ENCODE assay signal across 21 cellular contexts in the genomic region with DNA sequence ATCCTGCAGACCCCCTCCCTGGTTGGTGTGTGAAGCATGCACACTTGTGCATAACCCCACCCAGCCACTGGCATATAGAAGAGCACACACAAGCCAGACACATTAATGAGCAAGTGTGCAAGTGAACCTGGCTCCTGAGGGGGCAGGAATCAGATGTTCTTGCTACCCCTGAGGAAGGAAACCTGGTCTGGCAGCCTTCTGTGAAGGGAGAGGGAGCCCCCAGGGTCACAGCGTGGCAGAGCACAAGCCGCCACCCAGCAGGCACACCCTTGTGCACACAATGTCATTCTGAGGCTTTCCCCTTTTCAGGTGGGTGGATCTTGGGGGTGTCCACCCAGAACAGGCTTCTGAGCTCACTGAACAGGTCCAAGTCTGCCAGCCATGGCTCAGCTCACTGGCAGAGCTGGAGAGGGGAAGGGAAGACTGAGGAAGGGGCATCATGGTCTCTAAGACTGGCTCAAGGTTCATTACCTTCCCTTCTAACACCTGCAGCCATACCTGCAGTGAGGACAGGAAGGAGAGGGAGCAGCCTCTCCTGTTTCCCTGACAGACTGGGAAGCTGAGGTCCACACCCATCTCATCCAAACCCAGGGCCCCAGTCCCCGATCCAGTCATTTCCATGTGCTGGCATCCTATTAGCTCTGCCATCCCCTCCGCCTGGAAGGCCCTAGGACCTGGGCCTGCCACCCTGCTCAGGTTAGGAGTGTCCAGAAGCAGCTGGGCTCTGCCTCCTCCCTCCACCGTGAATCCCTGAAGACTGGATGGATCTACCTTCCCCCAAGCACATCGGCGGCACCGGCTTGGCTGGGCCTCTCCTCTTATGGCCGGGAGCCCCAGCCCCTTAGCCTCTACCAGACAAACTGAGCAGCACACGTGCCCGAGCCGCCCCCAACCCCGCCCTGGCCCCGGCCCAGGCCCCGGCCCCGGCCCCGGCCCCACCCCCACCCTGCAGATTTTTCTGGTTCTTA. TPM values are rescaled to one million over a fixed set of nuclear protein-coding genes. Genes with fewer than 3 reads are reported as not detected.
DNase-seq lines count a peak whose midpoint lies in the region; ATAC-seq, FAIRE-seq and TF ChIP-seq lines count a peak whose summit lies in the region.
"Had no signal": no experiment of that assay in that cellular context is flagged by ENCODE, and none has a peak within 500 bp of the region (broad histone marks: within the 10 kb centered on the region; RNA-seq: fewer than 3 reads in every experiment).

No MANE protein-coding gene starts in this region.

- H3K9ac ChIP-seq in colonic mucosa (ENCODE audit: low read depth in 2 of 2, low read length in 2 of 2), result no peak overlapping the region

- DNase-seq in NCI-H82 (lab: John Stamatoyannopoulos, UW) (peak; percentile 73), NCI-H82 treated with DMSO at 0.1 percent for 48 hours (lab: John Stamatoyannopoulos, UW; ENCODE audit: unreplicated experiment) (no peak), RWPE2 (ENCODE audit: low spot score) (no peak), left kidney (ENCODE audit: low read depth, low spot score) (peak; percentile 37), small intestine (peak; percentile 30), GF-D8 (lab: John Stamatoyannopoulos, UW) (no peak), colonic mucosa (no peak)
- DNase-seq: activated T-cell treated with anti-CD3 and anti-CD28 coated beads, Interleukin-2, amount 50 U/mL, for 4 hours; GDM1; HCEC 1CT; hypothalamus; KG1; NCI-H1417 treated with DMSO at 0.1 percent for 48 hours; NCI-H510A; stimulated activated CD4-positive, alpha-beta T cell treated with anti-CD3 and anti-CD28 coated beads, Interleukin-4, amount 100 ng/mL, for 4 hours; transverse colon had no signal

- H3K27me3 ChIP-seq in RWPE2 (ENCODE audit: insufficient read depth, poor library complexity, severe bottlenecking) (no peaks in the 10 kb centered on the region), small intestine (ENCODE audit: control insufficient read depth in 2 of 2, insufficient read depth in 2 of 2, low read length in 2 of 2) (no peaks in the 10 kb centered on the region), colonic mucosa (no peaks in the 10 kb centered on the region)
- H3K27me3 ChIP-seq: Peyer's patch, transverse colon had no signal

- H3K4me3 ChIP-seq in RWPE2 (ENCODE audit: severe bottlenecking) (no peak overlapping the region), small intestine (ENCODE audit: low read depth in 1 of 2, low read length in 2 of 2) (no peak overlapping the region), colonic mucosa (no peak overlapping the region)
- H3K4me3 ChIP-seq: A549, esophagus muscularis mucosa, Peyer's patch, transverse colon had no signal

- H3K9me3 ChIP-seq in RWPE2 (ENCODE audit: severe bottlenecking), result no peaks in the 10 kb centered on the region
- H3K9me3 ChIP-seq in small intestine (ENCODE audit: control insufficient read depth, low read depth), result no peaks in the 10 kb centered on the region
- H3K9me3 ChIP-seq in colonic mucosa, result no peaks in the 10 kb centered on the region
- H3K9me3 ChIP-seq: A549, esophagus muscularis mucosa, Peyer's patch, transverse colon had no signal

- intact Hi-C loops in colonic mucosa (cut with DNase I), result no loop called here

- H3K36me3 ChIP-seq in RWPE2 (ENCODE audit: low read depth) (peaks cover 4% of the 10 kb centered on the region), small intestine (ENCODE audit: control insufficient read depth in 2 of 2, insufficient read depth in 2 of 2, low read length in 2 of 2) (peaks cover 0 to 5% of the 10 kb centered on the region in 2 donors), colonic mucosa (peaks cover 3% of the 10 kb centered on the region)

- no peak for FAIRE-seq in small intestine (lab: Jason Lieb, UNC)
- FAIRE-seq: A549 had no signal

- H3K27ac ChIP-seq in RWPE2 (ENCODE audit: poor library complexity, severe bottlenecking) (peak overlapping the region; percentile 31), small intestine (ENCODE audit: low read depth in 1 of 2, low read length in 1 of 2) (no peak overlapping the region), colonic mucosa (no peak overlapping the region)
- H3K27ac ChIP-seq: A549, esophagus muscularis mucosa, Peyer's patch, transverse colon had no signal

- 23 to 42% (median 28%) methylated on average over 17 of the region's 17 CpGs for WGBS in small intestine, 3 donors

- ATAC-seq in RWPE2 (ENCODE audit: low read depth) (peak; percentile 4; the same call in 1 of the 3 replicates), GM19463 (IDR thresholded peaks at IDR 0.05; ENCODE audit: unreplicated experiment) (no peak)
- ATAC-seq: activated T-cell treated with anti-CD3 and anti-CD28 coated beads, Interleukin-2, amount 50 U/mL, for 4 hours had no signal

- H3K4me1 ChIP-seq in RWPE2 (ENCODE audit: insufficient read depth, poor library complexity, severe bottlenecking) (peaks cover 14% of the 10 kb centered on the region), small intestine (ENCODE audit: control insufficient read depth in 2 of 2, insufficient read depth in 1 of 2, low read depth in 1 of 2, low read length in 1 of 2) (peaks cover 2 to 10% of the 10 kb centered on the region in 2 donors), colonic mucosa (no peaks in the 10 kb centered on the region)

- no peak for TF ChIP-seq CTCF in RWPE2 (IDR thresholded peaks at IDR 0.05; ENCODE audit: poor library complexity, severe bottlenecking)
- TF ChIP-seq CTCF in colonic mucosa (IDR thresholded peaks at IDR 0.05), result no peak

RNA-seq across cellular contexts. Expression of a gene that starts 31.4 kb away (rescaled TPM):
- polyA plus RNA-seq in small intestine, result 10 to 100 TPM in 1 of 3 donors, 1 to 10 TPM in 2; 3.0 to 35.7 (median 3.6) TPM
- total RNA-seq in colonic mucosa, result 10 to 100 TPM; 14.7 to 24.0 TPM
- polyA plus RNA-seq: CD4-positive, CD25-positive, alpha-beta regulatory T cell had no signal

RNA-seq across cellular contexts. Expression of a gene that starts 35.0 kb away (rescaled TPM):
- polyA plus RNA-seq in small intestine, result 10 to 100 TPM; 57.1 to 85.7 (median 83.0) TPM
- 100 to 1,000 TPM; 104 to 114 TPM for total RNA-seq in colonic mucosa

Comparison
In these comparisons a context has a peak if more than half of its experiments do, and no peak if none do; other contexts are left out.
1. DNase-seq: peak in NCI-H82 (single experiment), left kidney (single experiment) and small intestine (single experiment); none in NCI-H82 treated with DMSO at 0.1 percent for 48 hours (single experiment), RWPE2 (single experiment), GF-D8 (single experiment) and colonic mucosa (single experiment).